In genomic region chr12:131894313-131894860, GRCh38 we compare ENCODE assay signal across 8 cellular contexts. TPM values are rescaled to one million over a fixed set of nuclear protein-coding genes. Genes with fewer than 3 reads are reported as not detected.
DNase-seq lines count a peak whose midpoint lies in the region; ATAC-seq and TF ChIP-seq lines count a peak whose summit lies in the region.

TSS of gene ULK1 (plus strand) at chr12:131894622. CDS start at chr12:131895002, 380 bp downstream.

- peaks cover 14% of the 10 kb centered on the region for H4K20me1 ChIP-seq in neural cell (ENCODE audit: insufficient read depth)

- no peak within 1 kb of the TSS for H3K27ac ChIP-seq in neural cell (ENCODE audit: low read length)

- H3K27me3 ChIP-seq in HAP-1 (ENCODE audit: low read depth): no peaks in the 10 kb centered on the region
- H3K27me3 ChIP-seq in MG63: no peaks in the 10 kb centered on the region
- no peaks in the 10 kb centered on the region for H3K27me3 ChIP-seq in neural cell (ENCODE audit: insufficient read depth, low read depth, low read length)

- H3K9me3 ChIP-seq in HAP-1 (no peaks in the 10 kb centered on the region), MG63 (no peaks in the 10 kb centered on the region), neural cell (ENCODE audit: low read length) (no peaks in the 10 kb centered on the region)

- TF ChIP-seq CTCF in neural cell (IDR thresholded peaks at IDR 0.05; ENCODE audit: poor library complexity, severe bottlenecking): no peak

- no peak for TF ChIP-seq EP300 in neural cell (conservative IDR thresholded peaks at IDR 0.05; ENCODE audit: poor library complexity, severe bottlenecking)

- peak; percentile 90 for DNase-seq in G401 (ENCODE audit: low spot score)
- DNase-seq in HAP-1 (ENCODE audit: low spot score in 2 of 2): peak; percentile 93 to 98
- peak; percentile 94 for DNase-seq in MG63
- DNase-seq in activated effector memory CD4-positive, alpha-beta T cell treated with Interleukin-2 at 50 U/mL for 16 hours: peak; percentile 90
- DNase-seq in fibroblast of the conjunctiva (ENCODE audit: low read depth): peak; percentile 72
- peak; percentile 89 to 94 for DNase-seq in stimulated activated naive CD8-positive, alpha-beta T cell treated with anti-CD3 and anti-CD28 coated beads, Interleukin-15, amount 100 ng/mL, for 72 hours

- H3K9me2 ChIP-seq in neural cell (ENCODE audit: insufficient read depth, low read length): no peaks in the 10 kb centered on the region

- H3K36me3 ChIP-seq in HAP-1 (replicated peaks) (no peaks in the 10 kb centered on the region; the same call in 1 of the 2 replicates), MG63 (peaks cover 15% of the 10 kb centered on the region), neural cell (ENCODE audit: insufficient read depth, low read length) (no peaks in the 10 kb centered on the region)

- peaks cover 27% of the 10 kb centered on the region for H3K4me1 Mint-ChIP-seq in stimulated activated naive CD8-positive, alpha-beta T cell treated with anti-CD3 and anti-CD28 coated beads, Interleukin-15, amount 100 ng/mL, for 72 hours

- peak within 1 kb of the TSS; percentile 95 for H3K4me2 ChIP-seq in neural cell (ENCODE audit: low read length)

- no peak within 1 kb of the TSS for H2AFZ ChIP-seq in neural cell (ENCODE audit: low read depth, low read length)

- peak; percentile 40 for TF ChIP-seq RAD21 in neural cell (conservative IDR thresholded peaks at IDR 0.05)

- peaks cover 38% of the 10 kb centered on the region for H3K79me2 ChIP-seq in neural cell (replicated peaks; ENCODE audit: insufficient read depth, low read length)

- in situ Hi-C loops in G401 (cut with HindIII; ENCODE audit: low sequenced_read_pairs): no loop called here
- in situ Hi-C loops in HAP-1 (cut with MboI; ENCODE audit: low sequenced_read_pairs): no loop called here

- no peaks in the 10 kb centered on the region for H3K27me3 Mint-ChIP-seq in stimulated activated naive CD8-positive, alpha-beta T cell treated with anti-CD3 and anti-CD28 coated beads, Interleukin-15, amount 100 ng/mL, for 72 hours

- ATAC-seq in stimulated activated naive CD8-positive, alpha-beta T cell treated with anti-CD3 and anti-CD28 coated beads, Interleukin-15, amount 100 ng/mL, for 72 hours: peak; percentile 83

- no peaks in the 10 kb centered on the region for H3K9me3 Mint-ChIP-seq in stimulated activated naive CD8-positive, alpha-beta T cell treated with anti-CD3 and anti-CD28 coated beads, Interleukin-15, amount 100 ng/mL, for 72 hours

- H3K4me1 ChIP-seq in HAP-1: peaks cover 9% of the 10 kb centered on the region; the same call in 1 of the 2 replicates

- peak within 1 kb of the TSS; percentile 77 for H3K9ac ChIP-seq in neural cell (ENCODE audit: low read length)

- H3K27ac Mint-ChIP-seq in stimulated activated naive CD8-positive, alpha-beta T cell treated with anti-CD3 and anti-CD28 coated beads, Interleukin-15, amount 100 ng/mL, for 72 hours: peak within 1 kb of the TSS; percentile 89 to 94

- TF ChIP-seq POLR2A in Raji (IDR thresholded peaks at IDR 0.05; ENCODE audit: insufficient read depth, low read depth, low read length): peak; percentile 55

- peak within 1 kb of the TSS; percentile 45 for H3K4me3 ChIP-seq in HAP-1
- peak within 1 kb of the TSS; percentile 49 for H3K4me3 ChIP-seq in MG63
- peak within 1 kb of the TSS; percentile 94 for H3K4me3 ChIP-seq in neural cell (ENCODE audit: low read length)

- H3K4me3 Mint-ChIP-seq in stimulated activated naive CD8-positive, alpha-beta T cell treated with anti-CD3 and anti-CD28 coated beads, Interleukin-15, amount 100 ng/mL, for 72 hours: peak within 1 kb of the TSS; percentile 88 to 93

- no peaks in the 10 kb centered on the region for H3F3A ChIP-seq in neural cell (ENCODE audit: insufficient read depth, low read length, poor library complexity, severe bottlenecking)

TF ChIP-seq in neural cell, 6 proteins besides CTCF, POLR2A, EP300 and RAD21:
- peak; percentile 90 for TF ChIP-seq REST (IDR thresholded peaks at IDR 0.05; ENCODE audit: borderline replicate concordance)
- peak; percentile 93 for TF ChIP-seq POLR2AphosphoS5 (IDR thresholded peaks at IDR 0.05)
- TF ChIP-seq SMC3 (conservative IDR thresholded peaks at IDR 0.05; ENCODE audit: poor library complexity): no peak
- no peak for TF ChIP-seq EZH2 (IDR thresholded peaks at IDR 0.05; ENCODE audit: borderline replicate concordance, insufficient read depth, low read length, poor library complexity, severe bottlenecking)
- peak; percentile 62 for TF ChIP-seq TAF1 (IDR thresholded peaks at IDR 0.05; ENCODE audit: low read depth)
- no peak for TF ChIP-seq MXI1 (conservative IDR thresholded peaks at IDR 0.05; ENCODE audit: poor library complexity, severe bottlenecking)

RNA-seq across cellular contexts. Expression of gene ULK1, which starts in this region (rescaled TPM):
- 2.3 and 11.1 TPM in 2 replicates for total RNA-seq in G401 (2014; rRNA removed; shearing (Covaris generic))
- total RNA-seq in MG63 (2014; rRNA removed; shearing (Covaris generic); ENCODE audit: low replicate concordance): 7.6 and 8.1 TPM in 2 replicates
- polyA plus RNA-seq in neural cell: 19.0 and 27.9 TPM in 2 replicates
- 19.3 and 20.7 TPM in 2 replicates for polyA minus RNA-seq in neural cell
